In genomic region chr17:36739208-36739607, GRCh38 we compare ENCODE assay signal across 34 cellular contexts.
"Had no signal": no experiment of that assay in that cellular context is flagged by ENCODE, and none has a peak within 500 bp of the region (broad histone marks: within the 10 kb centered on the region; RNA-seq: fewer than 3 reads in every experiment).

No MANE protein-coding gene starts in this region.

- DNase-seq: Karpas-422, Kasumi-1, MG63, MM.1S, MV-4-11, NCI-H1048, NCI-H1092, NCI-H1092 treated with DMSO at 0.1 percent for 48 hours, NCI-H1105, NCI-H1105 treated with DMSO at 0.1 percent for 48 hours, NCI-H1417, NCI-H1417 treated with DMSO at 0.1 percent for 48 hours, NCI-H1436, NCI-H1436 treated with DMSO at 0.1 percent for 48 hours, NCI-H146, NCI-H1694, NCI-H1694 treated with DMSO at 0.1 percent for 48 hours, NCI-H187, NCI-H187 treated with DMSO at 0.1 percent for 48 hours, NCI-H1930, NCI-H2029, NCI-H2029 treated with DMSO at 0.1 percent for 48 hours, NCI-H2081, NCI-H2081 treated with DMSO at 0.1 percent for 48 hours, NCI-H2107, NCI-H2171, NCI-H2171 treated with DMSO at 0.1 percent for 48 hours, NCI-H2227 treated with DMSO at 0.1 percent for 48 hours, NCI-H226, NCI-H345, NCI-H446, NCI-H446 treated with DMSO at 0.1 percent for 48 hours, NCI-H510A had no signal

- H3K9me3 ChIP-seq: MG63 had no signal

- H3K4me3 ChIP-seq: MG63 had no signal

- H3K36me3 ChIP-seq: MG63 had no signal

- H3K27ac ChIP-seq: KMS-11 had no signal
